11 cellular contexts compared by ENCODE assay signal in genomic region chr10:97882142-97883091, GRCh38. TPM values are rescaled to one million over a fixed set of nuclear protein-coding genes. Genes with fewer than 3 reads are reported as not detected.
DNase-seq lines count a peak whose midpoint lies in the region; ATAC-seq and TF ChIP-seq lines count a peak whose summit lies in the region.
"Had no signal": no experiment of that assay in that cellular context is flagged by ENCODE, and none has a peak within 500 bp of the region (broad histone marks: within the 10 kb centered on the region; RNA-seq: fewer than 3 reads in every experiment).

No MANE protein-coding gene starts in this region.

- H3K9me3 Mint-ChIP-seq in stimulated activated naive CD8-positive, alpha-beta T cell treated with anti-CD3 and anti-CD28 coated beads, Interleukin-15, amount 100 ng/mL, for 72 hours: no peaks in the 10 kb centered on the region
- no peaks in the 10 kb centered on the region for H3K9me3 Mint-ChIP-seq in CD8-positive, alpha-beta memory T cell

- TF ChIP-seq CTCF in foreskin fibroblast (IDR thresholded peaks at IDR 0.05; ENCODE audit: low read depth, low read length): no peak

- H3K36me3 ChIP-seq in CD8-positive, alpha-beta memory T cell (ENCODE audit: insufficient read depth, low read length): no peaks in the 10 kb centered on the region
- H3K36me3 ChIP-seq: BLaER1 treated with 17β-estradiol and CSF1 and Interleukin-3, amounts not matched to agents 10 nM and 100 nM had no signal

- H3K27ac Mint-ChIP-seq in stimulated activated naive CD8-positive, alpha-beta T cell treated with anti-CD3 and anti-CD28 coated beads, Interleukin-15, amount 100 ng/mL, for 72 hours: no peak overlapping the region
- no peak overlapping the region for H3K27ac Mint-ChIP-seq in CD8-positive, alpha-beta memory T cell

- H3K27me3 ChIP-seq in CD8-positive, alpha-beta memory T cell (ENCODE audit: insufficient read depth, low read length, poor library complexity, severe bottlenecking): no peaks in the 10 kb centered on the region
- H3K27me3 ChIP-seq: BLaER1 treated with 17β-estradiol and CSF1 and Interleukin-3, amounts not matched to agents 10 nM and 100 nM; dorsolateral prefrontal cortex had no signal

- no peaks in the 10 kb centered on the region for H3K36me3 Mint-ChIP-seq in CD8-positive, alpha-beta memory T cell

- no peaks in the 10 kb centered on the region for H3K9me3 ChIP-seq in CD8-positive, alpha-beta memory T cell (ENCODE audit: low read length)
- H3K9me3 ChIP-seq: BLaER1 treated with 17β-estradiol and CSF1 and Interleukin-3, amounts not matched to agents 10 nM and 100 nM had no signal

- no peaks in the 10 kb centered on the region for H3K27me3 Mint-ChIP-seq in stimulated activated naive CD8-positive, alpha-beta T cell treated with anti-CD3 and anti-CD28 coated beads, Interleukin-15, amount 100 ng/mL, for 72 hours
- peaks cover 2 to 15% of the 10 kb centered on the region in 2 donors for H3K27me3 Mint-ChIP-seq in CD8-positive, alpha-beta memory T cell

- no peaks in the 10 kb centered on the region for H3K4me1 ChIP-seq in CD8-positive, alpha-beta memory T cell (ENCODE audit: insufficient read depth, low read length)

- no peak overlapping the region for H3K4me3 ChIP-seq in foreskin fibroblast (ENCODE audit: low read depth in 1 of 2, low read length in 2 of 2)
- H3K4me3 ChIP-seq in CD8-positive, alpha-beta memory T cell (ENCODE audit: low read length): no peak overlapping the region
- H3K4me3 ChIP-seq: BLaER1 treated with 17β-estradiol and CSF1 and Interleukin-3, amounts not matched to agents 10 nM and 100 nM; dorsolateral prefrontal cortex had no signal

- no peak overlapping the region for H3K27ac ChIP-seq in CD8-positive, alpha-beta memory T cell (ENCODE audit: low read depth, low read length)
- H3K27ac ChIP-seq: dorsolateral prefrontal cortex had no signal

- CTCF ChIA-PET in CD8-positive, alpha-beta memory T cell (lab: Charles Lee): interaction anchor here (0.9 kb wide), 1 partner anchor 91 kb away, joined by 3 read pairs; no protein-coding TSS in a partner anchor

- peak; percentile 84 for ATAC-seq in stimulated activated naive CD8-positive, alpha-beta T cell treated with anti-CD3 and anti-CD28 coated beads, Interleukin-15, amount 100 ng/mL, for 72 hours

- peak; percentile 24 to 32 for DNase-seq in activated T-cell treated with anti-CD3 and anti-CD28 coated beads, Interleukin-2, amount 50 U/mL, for 48 hours
- no peak for DNase-seq in activated T-cell treated with anti-CD3 and anti-CD28 coated beads, Interleukin-2, amount 50 U/mL, for 1 hour
- DNase-seq in SW480 (ENCODE audit: low spot score): peak; percentile 93
- DNase-seq in foreskin fibroblast: peak; percentile 46 to 81
- DNase-seq in stimulated activated naive CD8-positive, alpha-beta T cell treated with anti-CD3 and anti-CD28 coated beads, Interleukin-15, amount 100 ng/mL, for 72 hours: peak; percentile 20 to 55
- DNase-seq in NCI-H526 (lab: John Stamatoyannopoulos, UW): no peak
- no peak for DNase-seq in CD8-positive, alpha-beta memory T cell
- no peak for DNase-seq in GF-D8 (lab: John Stamatoyannopoulos, UW)
- DNase-seq: NCI-H2081 treated with DMSO at 0.1 percent for 48 hours had no signal

- POLR2A ChIA-PET in CD8-positive, alpha-beta memory T cell (lab: Charles Lee): no interaction called here

- H3K4me3 Mint-ChIP-seq in stimulated activated naive CD8-positive, alpha-beta T cell treated with anti-CD3 and anti-CD28 coated beads, Interleukin-15, amount 100 ng/mL, for 72 hours: no peak overlapping the region
- no peak overlapping the region for H3K4me3 Mint-ChIP-seq in CD8-positive, alpha-beta memory T cell

- H3K4me1 Mint-ChIP-seq in stimulated activated naive CD8-positive, alpha-beta T cell treated with anti-CD3 and anti-CD28 coated beads, Interleukin-15, amount 100 ng/mL, for 72 hours: peaks cover 12% of the 10 kb centered on the region
- H3K4me1 Mint-ChIP-seq in CD8-positive, alpha-beta memory T cell: no peaks in the 10 kb centered on the region

RNA-seq across cellular contexts. Expression of gene GOLGA7B, which starts 32.8 kb away (rescaled TPM):
- total RNA-seq in CD8-positive, alpha-beta memory T cell: under 1 TPM; 0.29 to 0.44 TPM
- polyA plus RNA-seq in CD8-positive, alpha-beta memory T cell: 0.62 TPM

Comparison
In these comparisons a context has a peak if more than half of its experiments do, and no peak if none do; other contexts are left out.
1. DNase-seq: peak in activated T-cell treated with anti-CD3 and anti-CD28 coated beads, Interleukin-2, amount 50 U/mL, for 48 hours (2 of 2), SW480 (single experiment), foreskin fibroblast (2 of 2) and stimulated activated naive CD8-positive, alpha-beta T cell treated with anti-CD3 and anti-CD28 coated beads, Interleukin-15, amount 100 ng/mL, for 72 hours (2 of 2); none in activated T-cell treated with anti-CD3 and anti-CD28 coated beads, Interleukin-2, amount 50 U/mL, for 1 hour (single experiment), NCI-H526 (0 of 2), CD8-positive, alpha-beta memory T cell (0 of 5) and GF-D8 (single experiment).